In genomic region chrX:49192722-49193328, GRCh38 we compare ENCODE assay signal across 10 cellular contexts.
A peak's percentile ranks its signal among the peaks of the same experiment; 100 is the strongest.
DNase-seq lines count a peak whose midpoint lies in the region; ATAC-seq, FAIRE-seq and TF ChIP-seq lines count a peak whose summit lies in the region.
"Had no signal": no experiment of that assay in that cellular context is flagged by ENCODE, and none has a peak within 500 bp of the region (broad histone marks: within the 10 kb centered on the region; RNA-seq: fewer than 3 reads in every experiment).

No MANE protein-coding gene starts in this region.

- peak; percentile 16 for DNase-seq in NCI-H1105 treated with DMSO at 0.1 percent for 48 hours (lab: John Stamatoyannopoulos, UW)
- no peak for DNase-seq in NCI-H1105 (lab: John Stamatoyannopoulos, UW)
- DNase-seq in HL-60 (ENCODE audit: low read depth in 1 of 2, low spot score in 1 of 2) = peak in 1 of 2 experiments; percentile 37
- DNase-seq in activated T-cell treated with anti-CD3 and anti-CD28 coated beads, Interleukin-2, amount 50 U/mL, for 48 hours = peak; percentile 60 to 65
- DNase-seq in T1000 (lab: John Stamatoyannopoulos, UW) = no peak
- DNase-seq in stimulated activated naive B cell treated with anti-CD40 and anti-IgM and Interleukin-4, amounts not matched to agents 10 μg/mL and 1 μg/mL and 100 μg/mL, for 72 hours = no peak

- no peaks in the 10 kb centered on the region for H3K27me3 ChIP-seq in HL-60 (ENCODE audit: insufficient read depth, poor library complexity, severe bottlenecking)

- H3K27ac Mint-ChIP-seq in stimulated activated naive B cell treated with anti-CD40 and anti-IgM and Interleukin-4, amounts not matched to agents 10 μg/mL and 1 μg/mL and 100 μg/mL, for 72 hours = no peak overlapping the region

- H3K27ac ChIP-seq in HL-60 (replicated peaks) = no peak overlapping the region
- H3K27ac ChIP-seq: BLaER1 had no signal

- H3K4me3 ChIP-seq in HL-60 (replicated peaks; ENCODE audit: insufficient read depth, low read length) = no peak overlapping the region

- H3K4me1 Mint-ChIP-seq in stimulated activated naive B cell treated with anti-CD40 and anti-IgM and Interleukin-4, amounts not matched to agents 10 μg/mL and 1 μg/mL and 100 μg/mL, for 72 hours = peaks cover 9 to 17% of the 10 kb centered on the region in 2 donors

- peak; percentile 94 for FAIRE-seq in islet of Langerhans (lab: Jason Lieb, UNC)

- H3K9me3 Mint-ChIP-seq in stimulated activated naive B cell treated with anti-CD40 and anti-IgM and Interleukin-4, amounts not matched to agents 10 μg/mL and 1 μg/mL and 100 μg/mL, for 72 hours = no peaks in the 10 kb centered on the region

- peak; percentile 44 for TF ChIP-seq CTCF in HL-60 (IDR thresholded peaks at IDR 0.05; ENCODE audit: insufficient read depth, low read length)

- no peak for ATAC-seq in GM18858 (IDR thresholded peaks at IDR 0.05; ENCODE audit: unreplicated experiment)
- ATAC-seq in stimulated activated naive B cell treated with anti-CD40 and anti-IgM and Interleukin-4, amounts not matched to agents 10 μg/mL and 1 μg/mL and 100 μg/mL, for 72 hours (replicated peaks) = no peak
- ATAC-seq: right cardiac atrium had no signal

- H3K36me3 Mint-ChIP-seq in stimulated activated naive B cell treated with anti-CD40 and anti-IgM and Interleukin-4, amounts not matched to agents 10 μg/mL and 1 μg/mL and 100 μg/mL, for 72 hours = peaks cover 0 to 2% of the 10 kb centered on the region in 2 donors

- H3K4me3 Mint-ChIP-seq in stimulated activated naive B cell treated with anti-CD40 and anti-IgM and Interleukin-4, amounts not matched to agents 10 μg/mL and 1 μg/mL and 100 μg/mL, for 72 hours = no peak overlapping the region

- peaks cover 0 to under 1% of the 10 kb centered on the region in 2 donors for H3K27me3 Mint-ChIP-seq in stimulated activated naive B cell treated with anti-CD40 and anti-IgM and Interleukin-4, amounts not matched to agents 10 μg/mL and 1 μg/mL and 100 μg/mL, for 72 hours

Comparison
In these comparisons a context has a peak if more than half of its experiments do, and no peak if none do; other contexts are left out.
1. DNase-seq: peak in NCI-H1105 treated with DMSO at 0.1 percent for 48 hours (single experiment) and activated T-cell treated with anti-CD3 and anti-CD28 coated beads, Interleukin-2, amount 50 U/mL, for 48 hours (2 of 2); none in NCI-H1105 (single experiment), T1000 (single experiment) and stimulated activated naive B cell treated with anti-CD40 and anti-IgM and Interleukin-4, amounts not matched to agents 10 μg/mL and 1 μg/mL and 100 μg/mL, for 72 hours (single experiment).